1 cellular context compared by ENCODE assay signal in the genomic region with DNA sequence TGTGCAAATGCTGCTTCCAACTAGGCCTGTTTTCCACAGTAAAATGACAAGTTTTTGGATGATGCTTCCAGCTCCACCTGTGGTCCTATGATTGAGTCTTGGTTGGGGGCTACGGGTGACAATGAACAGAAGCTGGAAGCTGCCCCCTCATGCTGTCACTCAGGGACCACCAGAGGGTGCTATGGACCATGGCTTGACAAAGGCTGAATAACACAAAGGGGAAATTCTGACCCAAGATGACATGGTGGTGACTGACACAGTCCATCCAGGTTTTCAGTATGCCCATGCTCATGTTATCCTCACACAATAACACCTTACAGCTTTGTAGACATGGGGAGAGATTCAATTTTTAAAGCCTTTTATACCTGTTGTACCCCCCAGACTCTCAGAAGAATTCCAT.
TF ChIP-seq lines count a peak whose summit lies in the region.

No MANE protein-coding gene starts in this region.

TF ChIP-seq in WTC11, 78 proteins besides CTCF, POLR2A, EP300 and RAD21 (continued from another document):
- TF ChIP-seq, protein P1, sequence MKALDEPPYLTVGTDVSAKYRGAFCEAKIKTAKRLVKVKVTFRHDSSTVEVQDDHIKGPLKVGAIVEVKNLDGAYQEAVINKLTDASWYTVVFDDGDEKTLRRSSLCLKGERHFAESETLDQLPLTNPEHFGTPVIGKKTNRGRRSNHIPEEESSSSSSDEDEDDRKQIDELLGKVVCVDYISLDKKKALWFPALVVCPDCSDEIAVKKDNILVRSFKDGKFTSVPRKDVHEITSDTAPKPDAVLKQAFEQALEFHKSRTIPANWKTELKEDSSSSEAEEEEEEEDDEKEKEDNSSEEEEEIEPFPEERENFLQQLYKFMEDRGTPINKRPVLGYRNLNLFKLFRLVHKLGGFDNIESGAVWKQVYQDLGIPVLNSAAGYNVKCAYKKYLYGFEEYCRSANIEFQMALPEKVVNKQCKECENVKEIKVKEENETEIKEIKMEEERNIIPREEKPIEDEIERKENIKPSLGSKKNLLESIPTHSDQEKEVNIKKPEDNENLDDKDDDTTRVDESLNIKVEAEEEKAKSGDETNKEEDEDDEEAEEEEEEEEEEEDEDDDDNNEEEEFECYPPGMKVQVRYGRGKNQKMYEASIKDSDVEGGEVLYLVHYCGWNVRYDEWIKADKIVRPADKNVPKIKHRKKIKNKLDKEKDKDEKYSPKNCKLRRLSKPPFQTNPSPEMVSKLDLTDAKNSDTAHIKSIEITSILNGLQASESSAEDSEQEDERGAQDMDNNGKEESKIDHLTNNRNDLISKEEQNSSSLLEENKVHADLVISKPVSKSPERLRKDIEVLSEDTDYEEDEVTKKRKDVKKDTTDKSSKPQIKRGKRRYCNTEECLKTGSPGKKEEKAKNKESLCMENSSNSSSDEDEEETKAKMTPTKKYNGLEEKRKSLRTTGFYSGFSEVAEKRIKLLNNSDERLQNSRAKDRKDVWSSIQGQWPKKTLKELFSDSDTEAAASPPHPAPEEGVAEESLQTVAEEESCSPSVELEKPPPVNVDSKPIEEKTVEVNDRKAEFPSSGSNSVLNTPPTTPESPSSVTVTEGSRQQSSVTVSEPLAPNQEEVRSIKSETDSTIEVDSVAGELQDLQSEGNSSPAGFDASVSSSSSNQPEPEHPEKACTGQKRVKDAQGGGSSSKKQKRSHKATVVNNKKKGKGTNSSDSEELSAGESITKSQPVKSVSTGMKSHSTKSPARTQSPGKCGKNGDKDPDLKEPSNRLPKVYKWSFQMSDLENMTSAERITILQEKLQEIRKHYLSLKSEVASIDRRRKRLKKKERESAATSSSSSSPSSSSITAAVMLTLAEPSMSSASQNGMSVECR (CRISPR knock-in tag; IDR thresholded peaks at IDR 0.05; ENCODE audit: borderline replicate concordance): no peak
- TF ChIP-seq CREM (CRISPR knock-in tag; IDR thresholded peaks at IDR 0.05): no peak
- TF ChIP-seq, protein P2, sequence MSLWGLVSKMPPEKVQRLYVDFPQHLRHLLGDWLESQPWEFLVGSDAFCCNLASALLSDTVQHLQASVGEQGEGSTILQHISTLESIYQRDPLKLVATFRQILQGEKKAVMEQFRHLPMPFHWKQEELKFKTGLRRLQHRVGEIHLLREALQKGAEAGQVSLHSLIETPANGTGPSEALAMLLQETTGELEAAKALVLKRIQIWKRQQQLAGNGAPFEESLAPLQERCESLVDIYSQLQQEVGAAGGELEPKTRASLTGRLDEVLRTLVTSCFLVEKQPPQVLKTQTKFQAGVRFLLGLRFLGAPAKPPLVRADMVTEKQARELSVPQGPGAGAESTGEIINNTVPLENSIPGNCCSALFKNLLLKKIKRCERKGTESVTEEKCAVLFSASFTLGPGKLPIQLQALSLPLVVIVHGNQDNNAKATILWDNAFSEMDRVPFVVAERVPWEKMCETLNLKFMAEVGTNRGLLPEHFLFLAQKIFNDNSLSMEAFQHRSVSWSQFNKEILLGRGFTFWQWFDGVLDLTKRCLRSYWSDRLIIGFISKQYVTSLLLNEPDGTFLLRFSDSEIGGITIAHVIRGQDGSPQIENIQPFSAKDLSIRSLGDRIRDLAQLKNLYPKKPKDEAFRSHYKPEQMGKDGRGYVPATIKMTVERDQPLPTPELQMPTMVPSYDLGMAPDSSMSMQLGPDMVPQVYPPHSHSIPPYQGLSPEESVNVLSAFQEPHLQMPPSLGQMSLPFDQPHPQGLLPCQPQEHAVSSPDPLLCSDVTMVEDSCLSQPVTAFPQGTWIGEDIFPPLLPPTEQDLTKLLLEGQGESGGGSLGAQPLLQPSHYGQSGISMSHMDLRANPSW (CRISPR knock-in tag; conservative IDR thresholded peaks at IDR 0.05; ENCODE audit: low read depth): no peak
- TF ChIP-seq, protein P3, sequence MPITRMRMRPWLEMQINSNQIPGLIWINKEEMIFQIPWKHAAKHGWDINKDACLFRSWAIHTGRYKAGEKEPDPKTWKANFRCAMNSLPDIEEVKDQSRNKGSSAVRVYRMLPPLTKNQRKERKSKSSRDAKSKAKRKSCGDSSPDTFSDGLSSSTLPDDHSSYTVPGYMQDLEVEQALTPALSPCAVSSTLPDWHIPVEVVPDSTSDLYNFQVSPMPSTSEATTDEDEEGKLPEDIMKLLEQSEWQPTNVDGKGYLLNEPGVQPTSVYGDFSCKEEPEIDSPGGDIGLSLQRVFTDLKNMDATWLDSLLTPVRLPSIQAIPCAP (CRISPR knock-in tag; IDR thresholded peaks at IDR 0.05): no peak
- TF ChIP-seq NFYB (CRISPR knock-in tag; conservative IDR thresholded peaks at IDR 0.05; ENCODE audit: low read depth): no peak
- no peak for TF ChIP-seq ATF1 (CRISPR knock-in tag; IDR thresholded peaks at IDR 0.05)
- TF ChIP-seq SP1 (CRISPR knock-in tag; conservative IDR thresholded peaks at IDR 0.05): no peak
- TF ChIP-seq SMAD4 (CRISPR knock-in tag; IDR thresholded peaks at IDR 0.05): no peak
TF ChIP-seq in WTC11: peak in this region for 0.
